Comparison of ENCODE assay signal across 1 cellular context in genomic region chr15:31274496-31275330, GRCh38.
TF ChIP-seq lines count a peak whose summit lies in the region.

No MANE protein-coding gene starts in this region.

TF ChIP-seq in HepG2, 621 proteins besides CTCF, POLR2A, EP300 and RAD21 (continued from another document):
- TF ChIP-seq AFF4 (CRISPR knock-in tag; IDR thresholded peaks at IDR 0.05) = no peak
- TF ChIP-seq NFKBIZ (CRISPR knock-in tag; IDR thresholded peaks at IDR 0.05) = no peak
- TF ChIP-seq ZNF496 (CRISPR knock-in tag; IDR thresholded peaks at IDR 0.05; ENCODE audit: insufficient replicate concordance) = no peak
- 0 out of 2 replicates have a peak, but pooled peaks have one; percentile 30 for TF ChIP-seq SOX5 (CRISPR knock-in tag; IDR thresholded peaks at IDR 0.05; ENCODE audit: borderline replicate concordance)
